In the genomic region with DNA sequence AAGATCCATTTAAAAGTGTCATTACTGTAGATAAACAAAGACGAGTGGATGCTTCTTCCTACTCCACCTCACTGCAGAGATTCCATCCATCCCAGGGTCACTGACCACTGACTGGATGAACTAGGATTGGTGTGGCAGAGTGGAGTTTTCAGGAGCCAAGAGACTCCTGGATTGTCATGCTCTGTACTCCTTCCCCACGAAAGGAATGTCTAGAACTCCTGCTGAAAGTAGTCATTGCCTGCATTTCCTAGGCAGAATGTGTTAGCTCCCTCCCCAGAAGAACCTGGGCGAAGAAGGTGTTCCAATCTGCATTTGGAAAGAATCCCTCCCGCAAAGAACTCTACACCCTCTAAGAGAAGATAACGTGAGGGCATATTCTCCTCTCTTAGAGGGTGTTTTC, we compare ENCODE assay signal across 13 cellular contexts. TPM values are rescaled to one million over a fixed set of nuclear protein-coding genes. Genes with fewer than 3 reads are reported as not detected.
"Had no signal": no experiment of that assay in that cellular context is flagged by ENCODE, and none has a peak within 500 bp of the region (broad histone marks: within the 10 kb centered on the region; RNA-seq: fewer than 3 reads in every experiment).

No MANE protein-coding gene starts in this region.

- H3K4me3 ChIP-seq: body of pancreas, gastroesophageal sphincter, lower lobe of right lung had no signal

- H3K9me3 Mint-ChIP-seq: activated naive CD4-positive, alpha-beta T cell treated with anti-CD3 and anti-CD28 coated beads, Interleukin-2, amount 10 ng/mL, durations not matched to agents 7 days and 5 days; activated T-helper 2 cell treated with anti-CD3 and anti-CD28 coated beads, Interferon-gamma antibody, Interleukin-2, Interleukin-4, amounts not matched to agents 10 μg/mL and 5 μg/mL and 100 μg/mL, durations not matched to agents 14 hours and 24 hours and 36 hours; T-cell had no signal

- H3K36me3 Mint-ChIP-seq: T-cell had no signal

- DNase-seq: body of pancreas; effector memory CD4-positive, alpha-beta T cell; lower lobe of right lung; occipital lobe; stimulated activated CD4-positive, alpha-beta T cell treated with anti-CD3 and anti-CD28 coated beads, Interleukin-2, amount 100 ng/mL, for 48 hours; stimulated activated naive CD4-positive, alpha-beta T cell treated with Interleukin-2 at 50 U/mL for 16 hours had no signal

- H3K9me3 ChIP-seq: body of pancreas, gastroesophageal sphincter, lower lobe of right lung had no signal

- H3K36me3 ChIP-seq: lower lobe of right lung, WERI-Rb-1 had no signal

- H3K27ac Mint-ChIP-seq: activated naive CD4-positive, alpha-beta T cell treated with anti-CD3 and anti-CD28 coated beads, Interleukin-2, amount 10 ng/mL, durations not matched to agents 7 days and 5 days; activated T-helper 2 cell treated with anti-CD3 and anti-CD28 coated beads, Interferon-gamma antibody, Interleukin-2, Interleukin-4, amounts not matched to agents 10 μg/mL and 5 μg/mL and 100 μg/mL, durations not matched to agents 14 hours and 24 hours and 36 hours; naive thymus-derived CD4-positive, alpha-beta T cell; T-cell had no signal

- H3K27ac ChIP-seq: epithelial cell of prostate, gastroesophageal sphincter, lower lobe of right lung, WERI-Rb-1 had no signal

- H3K4me3 Mint-ChIP-seq: activated naive CD4-positive, alpha-beta T cell treated with anti-CD3 and anti-CD28 coated beads, Interleukin-2, amount 10 ng/mL, durations not matched to agents 7 days and 5 days; T-cell had no signal

RNA-seq across cellular contexts. Expression of a gene that starts 6.3 kb away (rescaled TPM):
- total RNA-seq: occipital lobe had no signal
